Comparison of ENCODE assay signal across 9 cellular contexts in genomic region chr7:150801242-150801945, GRCh38. TPM values are rescaled to one million over a fixed set of nuclear protein-coding genes. Genes with fewer than 3 reads are reported as not detected.
DNase-seq lines count a peak whose midpoint lies in the region; ATAC-seq and TF ChIP-seq lines count a peak whose summit lies in the region.
"Had no signal": no experiment of that assay in that cellular context is flagged by ENCODE, and none has a peak within 500 bp of the region (broad histone marks: within the 10 kb centered on the region; RNA-seq: fewer than 3 reads in every experiment).

No MANE protein-coding gene starts in this region.

- H3K9me3 ChIP-seq in CD8-positive, alpha-beta T cell (ENCODE audit: low read length) = peaks cover 8% of the 10 kb centered on the region
- H3K9me3 ChIP-seq in Peyer's patch = peaks cover 0 to 9% (median 3%) of the 10 kb centered on the region in 4 donors
- H3K9me3 ChIP-seq in right atrium auricular region = peaks cover 6 to 8% of the 10 kb centered on the region in 2 donors
- H3K9me3 ChIP-seq in ovary = no peaks in the 10 kb centered on the region

- POLR2A ChIA-PET in CD8-positive, alpha-beta T cell (lab: Charles Lee) = no interaction called here

- H3K27ac Mint-ChIP-seq in CD8-positive, alpha-beta T cell = no peak overlapping the region

- no peaks in the 10 kb centered on the region for H3K36me3 ChIP-seq in CD8-positive, alpha-beta T cell (ENCODE audit: insufficient read depth, low read length)
- H3K36me3 ChIP-seq in Peyer's patch (peaks cover 0 to 30% (median 0%) of the 10 kb centered on the region in 3 donors), right atrium auricular region (peaks cover 25% of the 10 kb centered on the region), ovary (no peaks in the 10 kb centered on the region)

- WGBS in ovary, 3 donors = 19 to 33% (median 32%) methylated on average over 23 to 26 of the region's 26 CpGs

- CTCF ChIA-PET in CD8-positive, alpha-beta T cell (lab: Charles Lee) = no interaction called here

- H3K4me1 ChIP-seq in CD8-positive, alpha-beta T cell (ENCODE audit: insufficient read depth, low read length) = peaks cover 17% of the 10 kb centered on the region
- H3K4me1 ChIP-seq in Peyer's patch (peaks cover 0 to 13% (median 5%) of the 10 kb centered on the region in 4 donors), right atrium auricular region (peaks cover 0 to 27% of the 10 kb centered on the region in 2 donors), ovary (ENCODE audit: insufficient read depth) (no peaks in the 10 kb centered on the region)

- intact Hi-C loops in CD8-positive, alpha-beta T cell (cut with DNase I, micrococcal nuclease) = no loop called here
- intact Hi-C loops in ovary (cut with DNase I) = no loop called here

- no peak for TF ChIP-seq CTCF in CD8-positive, alpha-beta T cell (IDR thresholded peaks at IDR 0.05)
- TF ChIP-seq CTCF in Peyer's patch (IDR thresholded peaks at IDR 0.05) (no peak), right atrium auricular region (IDR thresholded peaks at IDR 0.05) (no peak), ovary (IDR thresholded peaks at IDR 0.05) (no peak)

- H3K36me3 Mint-ChIP-seq in CD8-positive, alpha-beta T cell = no peaks in the 10 kb centered on the region

- peaks cover 49% of the 10 kb centered on the region for H3K27me3 Mint-ChIP-seq in CD8-positive, alpha-beta T cell (ENCODE audit: low read depth)

- TF ChIP-seq POLR2A in Peyer's patch (IDR thresholded peaks at IDR 0.05) = no peak
- TF ChIP-seq POLR2A in ovary (IDR thresholded peaks at IDR 0.05) = no peak

- TF ChIP-seq EP300 in ovary (IDR thresholded peaks at IDR 0.05) = no peak

- no peak for DNase-seq in CD8-positive, alpha-beta T cell
- peak in 1 of 3 donors; percentile 60 for DNase-seq in Peyer's patch
- DNase-seq in right atrium auricular region (ENCODE audit: low spot score) = peak; percentile 51
- peak in 2 of 5 donors; percentile 33 to 34 for DNase-seq in ovary
- no peak for DNase-seq in NCI-H2029 (lab: John Stamatoyannopoulos, UW)
- DNase-seq in NCI-H524 (lab: John Stamatoyannopoulos, UW) = no peak
- DNase-seq in NCI-H446 (lab: John Stamatoyannopoulos, UW) = no peak
- DNase-seq: DND-41 had no signal

- ATAC-seq in CD8-positive, alpha-beta T cell = no peak
- no peak for ATAC-seq in GM21447 (IDR thresholded peaks at IDR 0.05; ENCODE audit: unreplicated experiment)

- peaks cover 12% of the 10 kb centered on the region for H3K4me1 Mint-ChIP-seq in CD8-positive, alpha-beta T cell (ENCODE audit: low read depth)

- H3K27ac ChIP-seq in CD8-positive, alpha-beta T cell (ENCODE audit: low read depth, low read length) = no peak overlapping the region
- H3K27ac ChIP-seq in Peyer's patch (peak overlapping the region; percentile 73 to 92 (median 91)), right atrium auricular region (peak overlapping the region; percentile 79), ovary (peak overlapping the region; percentile 68 to 70)

- peaks cover 12% of the 10 kb centered on the region for H3K9me3 Mint-ChIP-seq in CD8-positive, alpha-beta T cell

- H3K4me3 Mint-ChIP-seq in CD8-positive, alpha-beta T cell = peak overlapping the region; percentile 74

- peaks cover 16% of the 10 kb centered on the region for H3K27me3 ChIP-seq in CD8-positive, alpha-beta T cell (ENCODE audit: insufficient read depth, low read length)
- H3K27me3 ChIP-seq in Peyer's patch (no peaks in the 10 kb centered on the region), right atrium auricular region (no peaks in the 10 kb centered on the region), ovary (no peaks in the 10 kb centered on the region)

- H3K4me3 ChIP-seq in CD8-positive, alpha-beta T cell (ENCODE audit: low read depth, low read length) = peak overlapping the region; percentile 48
- H3K4me3 ChIP-seq in Peyer's patch (peak overlapping the region; percentile 50 to 81 (median 64)), right atrium auricular region (peak overlapping the region; percentile 69 to 74), ovary (peak overlapping the region; percentile 55)

RNA-seq across cellular contexts. Expression of gene TMEM176A, which starts 0.8 kb away (rescaled TPM):
- total RNA-seq in CD8-positive, alpha-beta T cell = under 1 TPM in 1 of 2 experiments, not detected in 1; 0.35 TPM
- total RNA-seq in Peyer's patch = 100 to 1,000 TPM in 3 of 4 donors, 10 to 100 TPM in 1; 88.3 to 338 (median 232) TPM
- 100 to 1,000 TPM in 1 of 2 donors, 10 to 100 TPM in 1; 56.3 to 102 TPM for total RNA-seq in right atrium auricular region
- total RNA-seq in ovary = 100 to 1,000 TPM in 5 of 7 donors, 10 to 100 TPM in 2; 71.8 to 166 (median 127) TPM
- 100 to 1,000 TPM in 1 of 2 donors, 10 to 100 TPM in 1; 92.7 to 143 TPM for polyA plus RNA-seq in ovary

RNA-seq across cellular contexts. Expression of gene TMEM176B, which starts 1.2 kb away (rescaled TPM):
- not detected for total RNA-seq in CD8-positive, alpha-beta T cell
- total RNA-seq in Peyer's patch (100 to 1,000 TPM in 3 of 4 donors, 10 to 100 TPM in 1; 93.3 to 394 (median 300) TPM), right atrium auricular region (100 to 1,000 TPM; 162 to 227 TPM), ovary (100 to 1,000 TPM in 6 of 7 donors, 10 to 100 TPM in 1; 86.7 to 145 (median 137) TPM)
- 100 to 1,000 TPM; 109 to 131 TPM for polyA plus RNA-seq in ovary

RNA-seq across cellular contexts. Expression of gene AOC1, which starts 50.9 kb away (rescaled TPM):
- total RNA-seq in CD8-positive, alpha-beta T cell = not detected
- total RNA-seq in Peyer's patch = 1,000 to 10,000 TPM in 2 of 4 donors, 100 to 1,000 TPM in 1, 1 to 10 TPM in 1; 9.1 to 1,314 (median 833) TPM
- total RNA-seq in right atrium auricular region = not detected
- under 1 TPM in 2 of 7 donors, not detected in 5; 0.26 to 0.95 TPM for total RNA-seq in ovary
- polyA plus RNA-seq in ovary = not detected

Comparison
In these comparisons a context has a peak if more than half of its experiments do, and no peak if none do; other contexts are left out.
1. RNA of gene TMEM176A, which starts 0.8 kb away (total RNA-seq): 88.3 to 338 TPM in Peyer's patch, 71.8 to 166 TPM in ovary and 56.3 to 102 TPM in right atrium auricular region; 0.35 TPM in CD8-positive, alpha-beta T cell; every median in the first group is over 10 times any median in the second.
2. RNA of gene TMEM176B, which starts 1.2 kb away (total RNA-seq): 93.3 to 394 TPM in Peyer's patch, 162 to 227 TPM in right atrium auricular region and 86.7 to 145 TPM in ovary; not detected in CD8-positive, alpha-beta T cell; every median in the first group is over 10 times any median in the second.
3. RNA of gene AOC1, which starts 50.9 kb away (total RNA-seq): 9.1 to 1,314 TPM in Peyer's patch; 0.26 to 0.95 TPM in ovary, not detected in CD8-positive, alpha-beta T cell and not detected in right atrium auricular region; every median in the first group is over 4 times any median in the second.
4. Peak in every context shown above with its lines, with median percentiles within 50 percentile points of each other: H3K4me3 ChIP-seq.